2 cellular contexts compared by ENCODE assay signal in the genomic region with DNA sequence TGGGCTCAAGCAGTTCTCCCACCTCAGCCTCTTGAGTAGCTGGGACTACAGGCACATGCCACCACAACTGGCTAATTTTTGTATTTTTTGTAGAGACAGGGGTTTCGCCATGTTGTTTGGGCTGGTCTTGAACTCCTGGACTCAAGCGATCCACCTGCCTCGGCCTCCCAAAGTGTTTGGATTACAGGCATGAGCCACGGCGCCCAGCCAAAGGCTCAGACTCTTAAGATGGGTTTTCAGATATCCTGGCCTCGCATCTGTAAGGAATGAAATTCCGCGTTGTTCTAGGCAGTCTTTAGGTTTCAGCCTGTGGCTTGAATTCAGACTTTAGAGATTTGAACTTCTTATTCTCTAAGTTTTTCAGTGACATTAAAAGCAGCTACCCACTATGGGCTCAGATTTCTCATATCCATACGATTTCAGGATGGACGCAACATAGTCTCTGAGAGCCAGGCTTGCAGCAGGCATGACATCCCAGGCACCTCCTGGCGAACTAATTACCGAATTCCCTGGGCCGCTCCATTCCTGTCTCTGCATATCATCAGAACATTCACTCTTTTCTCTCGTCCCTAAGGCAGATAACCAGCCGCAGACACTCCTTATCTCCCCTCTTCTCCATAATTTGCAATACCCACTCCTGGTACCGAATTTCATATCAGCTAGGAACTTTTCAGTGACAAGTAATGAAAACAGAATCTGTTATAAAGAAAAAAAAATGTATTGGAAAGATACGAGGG.
TF ChIP-seq lines count a peak whose summit lies in the region.

No MANE protein-coding gene starts in this region.

TF ChIP-seq in SK-N-SH, 30 proteins besides CTCF, POLR2A, EP300 and RAD21 (continued from another document and continues in another):
- TF ChIP-seq, protein P1, sequence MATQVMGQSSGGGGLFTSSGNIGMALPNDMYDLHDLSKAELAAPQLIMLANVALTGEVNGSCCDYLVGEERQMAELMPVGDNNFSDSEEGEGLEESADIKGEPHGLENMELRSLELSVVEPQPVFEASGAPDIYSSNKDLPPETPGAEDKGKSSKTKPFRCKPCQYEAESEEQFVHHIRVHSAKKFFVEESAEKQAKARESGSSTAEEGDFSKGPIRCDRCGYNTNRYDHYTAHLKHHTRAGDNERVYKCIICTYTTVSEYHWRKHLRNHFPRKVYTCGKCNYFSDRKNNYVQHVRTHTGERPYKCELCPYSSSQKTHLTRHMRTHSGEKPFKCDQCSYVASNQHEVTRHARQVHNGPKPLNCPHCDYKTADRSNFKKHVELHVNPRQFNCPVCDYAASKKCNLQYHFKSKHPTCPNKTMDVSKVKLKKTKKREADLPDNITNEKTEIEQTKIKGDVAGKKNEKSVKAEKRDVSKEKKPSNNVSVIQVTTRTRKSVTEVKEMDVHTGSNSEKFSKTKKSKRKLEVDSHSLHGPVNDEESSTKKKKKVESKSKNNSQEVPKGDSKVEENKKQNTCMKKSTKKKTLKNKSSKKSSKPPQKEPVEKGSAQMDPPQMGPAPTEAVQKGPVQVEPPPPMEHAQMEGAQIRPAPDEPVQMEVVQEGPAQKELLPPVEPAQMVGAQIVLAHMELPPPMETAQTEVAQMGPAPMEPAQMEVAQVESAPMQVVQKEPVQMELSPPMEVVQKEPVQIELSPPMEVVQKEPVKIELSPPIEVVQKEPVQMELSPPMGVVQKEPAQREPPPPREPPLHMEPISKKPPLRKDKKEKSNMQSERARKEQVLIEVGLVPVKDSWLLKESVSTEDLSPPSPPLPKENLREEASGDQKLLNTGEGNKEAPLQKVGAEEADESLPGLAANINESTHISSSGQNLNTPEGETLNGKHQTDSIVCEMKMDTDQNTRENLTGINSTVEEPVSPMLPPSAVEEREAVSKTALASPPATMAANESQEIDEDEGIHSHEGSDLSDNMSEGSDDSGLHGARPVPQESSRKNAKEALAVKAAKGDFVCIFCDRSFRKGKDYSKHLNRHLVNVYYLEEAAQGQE (IDR thresholded peaks at IDR 0.05; ENCODE audit: low read depth, low read length), result no peak
- no peak for TF ChIP-seq TEAD4 (IDR thresholded peaks at IDR 0.05; ENCODE audit: borderline replicate concordance, insufficient read depth)
- TF ChIP-seq GABPA (IDR thresholded peaks at IDR 0.05; ENCODE audit: low read depth), result no peak
- TF ChIP-seq, protein P2, sequence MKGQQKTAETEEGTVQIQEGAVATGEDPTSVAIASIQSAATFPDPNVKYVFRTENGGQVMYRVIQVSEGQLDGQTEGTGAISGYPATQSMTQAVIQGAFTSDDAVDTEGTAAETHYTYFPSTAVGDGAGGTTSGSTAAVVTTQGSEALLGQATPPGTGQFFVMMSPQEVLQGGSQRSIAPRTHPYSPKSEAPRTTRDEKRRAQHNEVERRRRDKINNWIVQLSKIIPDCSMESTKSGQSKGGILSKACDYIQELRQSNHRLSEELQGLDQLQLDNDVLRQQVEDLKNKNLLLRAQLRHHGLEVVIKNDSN (IDR thresholded peaks at IDR 0.05; ENCODE audit: borderline replicate concordance, low read depth), result no peak
- TF ChIP-seq SMC3 (IDR thresholded peaks at IDR 0.05; ENCODE audit: low read depth, low read length), result no peak
- peak; percentile 8 for TF ChIP-seq CHD2 (IDR thresholded peaks at IDR 0.05; ENCODE audit: low read length, partially characterized antibody)
- TF ChIP-seq YY1 (IDR thresholded peaks at IDR 0.05; ENCODE audit: low read depth), result no peak
- no peak for TF ChIP-seq RXRA (IDR thresholded peaks at IDR 0.05; ENCODE audit: borderline replicate concordance, low read depth)
- TF ChIP-seq MEF2A (IDR thresholded peaks at IDR 0.05; ENCODE audit: borderline replicate concordance, low read depth), result no peak
- TF ChIP-seq TCF12 (IDR thresholded peaks at IDR 0.05), result no peak
- no peak for TF ChIP-seq TAF1 (IDR thresholded peaks at IDR 0.05; ENCODE audit: borderline replicate concordance, low read depth, low read length)
- TF ChIP-seq EZH2phosphoT487 (IDR thresholded peaks at IDR 0.05; ENCODE audit: borderline replicate concordance, low read depth), result no peak
- TF ChIP-seq, protein P3, sequence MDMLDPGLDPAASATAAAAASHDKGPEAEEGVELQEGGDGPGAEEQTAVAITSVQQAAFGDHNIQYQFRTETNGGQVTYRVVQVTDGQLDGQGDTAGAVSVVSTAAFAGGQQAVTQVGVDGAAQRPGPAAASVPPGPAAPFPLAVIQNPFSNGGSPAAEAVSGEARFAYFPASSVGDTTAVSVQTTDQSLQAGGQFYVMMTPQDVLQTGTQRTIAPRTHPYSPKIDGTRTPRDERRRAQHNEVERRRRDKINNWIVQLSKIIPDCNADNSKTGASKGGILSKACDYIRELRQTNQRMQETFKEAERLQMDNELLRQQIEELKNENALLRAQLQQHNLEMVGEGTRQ (IDR thresholded peaks at IDR 0.05; ENCODE audit: borderline replicate concordance, low read depth, low read length), result no peak
- TF ChIP-seq, protein P4, sequence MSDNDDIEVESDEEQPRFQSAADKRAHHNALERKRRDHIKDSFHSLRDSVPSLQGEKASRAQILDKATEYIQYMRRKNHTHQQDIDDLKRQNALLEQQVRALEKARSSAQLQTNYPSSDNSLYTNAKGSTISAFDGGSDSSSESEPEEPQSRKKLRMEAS (IDR thresholded peaks at IDR 0.05; ENCODE audit: low read depth), result no peak
- no peak for TF ChIP-seq FOXM1 (IDR thresholded peaks at IDR 0.05; ENCODE audit: low read depth)
- TF ChIP-seq, protein P5, sequence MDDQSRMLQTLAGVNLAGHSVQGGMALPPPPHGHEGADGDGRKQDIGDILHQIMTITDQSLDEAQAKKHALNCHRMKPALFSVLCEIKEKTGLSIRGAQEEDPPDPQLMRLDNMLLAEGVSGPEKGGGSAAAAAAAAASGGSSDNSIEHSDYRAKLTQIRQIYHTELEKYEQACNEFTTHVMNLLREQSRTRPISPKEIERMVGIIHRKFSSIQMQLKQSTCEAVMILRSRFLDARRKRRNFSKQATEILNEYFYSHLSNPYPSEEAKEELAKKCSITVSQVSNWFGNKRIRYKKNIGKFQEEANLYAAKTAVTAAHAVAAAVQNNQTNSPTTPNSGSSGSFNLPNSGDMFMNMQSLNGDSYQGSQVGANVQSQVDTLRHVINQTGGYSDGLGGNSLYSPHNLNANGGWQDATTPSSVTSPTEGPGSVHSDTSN (IDR thresholded peaks at IDR 0.05), result no peak
- no peak for TF ChIP-seq NRF1 (IDR thresholded peaks at IDR 0.05; ENCODE audit: low read depth, low read length)
- TF ChIP-seq MXI1 (IDR thresholded peaks at IDR 0.05; ENCODE audit: low read depth, low read length), result no peak
- TF ChIP-seq, protein P6, sequence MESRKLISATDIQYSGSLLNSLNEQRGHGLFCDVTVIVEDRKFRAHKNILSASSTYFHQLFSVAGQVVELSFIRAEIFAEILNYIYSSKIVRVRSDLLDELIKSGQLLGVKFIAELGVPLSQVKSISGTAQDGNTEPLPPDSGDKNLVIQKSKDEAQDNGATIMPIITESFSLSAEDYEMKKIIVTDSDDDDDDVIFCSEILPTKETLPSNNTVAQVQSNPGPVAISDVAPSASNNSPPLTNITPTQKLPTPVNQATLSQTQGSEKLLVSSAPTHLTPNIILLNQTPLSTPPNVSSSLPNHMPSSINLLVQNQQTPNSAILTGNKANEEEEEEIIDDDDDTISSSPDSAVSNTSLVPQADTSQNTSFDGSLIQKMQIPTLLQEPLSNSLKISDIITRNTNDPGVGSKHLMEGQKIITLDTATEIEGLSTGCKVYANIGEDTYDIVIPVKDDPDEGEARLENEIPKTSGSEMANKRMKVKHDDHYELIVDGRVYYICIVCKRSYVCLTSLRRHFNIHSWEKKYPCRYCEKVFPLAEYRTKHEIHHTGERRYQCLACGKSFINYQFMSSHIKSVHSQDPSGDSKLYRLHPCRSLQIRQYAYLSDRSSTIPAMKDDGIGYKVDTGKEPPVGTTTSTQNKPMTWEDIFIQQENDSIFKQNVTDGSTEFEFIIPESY (IDR thresholded peaks at IDR 0.05; ENCODE audit: borderline replicate concordance, low read depth), result no peak
- TF ChIP-seq RFX5 (IDR thresholded peaks at IDR 0.05; ENCODE audit: low read length), result no peak

TF ChIP-seq in SK-N-SH treated with all-trans-retinoic acid at 6 μM for 48 hours, 23 proteins besides CTCF, POLR2A, EP300 and RAD21 (continued from another document):
- TF ChIP-seq, protein P7, sequence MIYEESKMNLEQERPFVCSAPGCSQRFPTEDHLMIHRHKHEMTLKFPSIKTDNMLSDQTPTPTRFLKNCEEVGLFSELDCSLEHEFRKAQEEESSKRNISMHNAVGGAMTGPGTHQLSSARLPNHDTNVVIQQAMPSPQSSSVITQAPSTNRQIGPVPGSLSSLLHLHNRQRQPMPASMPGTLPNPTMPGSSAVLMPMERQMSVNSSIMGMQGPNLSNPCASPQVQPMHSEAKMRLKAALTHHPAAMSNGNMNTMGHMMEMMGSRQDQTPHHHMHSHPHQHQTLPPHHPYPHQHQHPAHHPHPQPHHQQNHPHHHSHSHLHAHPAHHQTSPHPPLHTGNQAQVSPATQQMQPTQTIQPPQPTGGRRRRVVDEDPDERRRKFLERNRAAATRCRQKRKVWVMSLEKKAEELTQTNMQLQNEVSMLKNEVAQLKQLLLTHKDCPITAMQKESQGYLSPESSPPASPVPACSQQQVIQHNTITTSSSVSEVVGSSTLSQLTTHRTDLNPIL (CRISPR knock-in tag; IDR thresholded peaks at IDR 0.05; ENCODE audit: low read depth), result no peak
- TF ChIP-seq ZC3H10 (CRISPR knock-in tag; IDR thresholded peaks at IDR 0.05) (no peak), PPARA (CRISPR knock-in tag; IDR thresholded peaks at IDR 0.05; ENCODE audit: borderline replicate concordance) (no peak), ZNF565 (CRISPR knock-in tag; conservative IDR thresholded peaks at IDR 0.05; ENCODE audit: low read depth) (no peak), ISL1 (CRISPR knock-in tag; IDR thresholded peaks at IDR 0.05) (no peak), ZNF8 (CRISPR knock-in tag; IDR thresholded peaks at IDR 0.05) (no peak), RARB (CRISPR knock-in tag; IDR thresholded peaks at IDR 0.05) (no peak), ZFP30 (CRISPR knock-in tag; IDR thresholded peaks at IDR 0.05) (no peak), TCF4 (CRISPR knock-in tag; IDR thresholded peaks at IDR 0.05; ENCODE audit: borderline replicate concordance) (no peak), CSDC2 (CRISPR knock-in tag; IDR thresholded peaks at IDR 0.05) (no peak), OSR1 (CRISPR knock-in tag; IDR thresholded peaks at IDR 0.05) (no peak), ESRRG (CRISPR knock-in tag; IDR thresholded peaks at IDR 0.05) (no peak)
- TF ChIP-seq, protein P8, sequence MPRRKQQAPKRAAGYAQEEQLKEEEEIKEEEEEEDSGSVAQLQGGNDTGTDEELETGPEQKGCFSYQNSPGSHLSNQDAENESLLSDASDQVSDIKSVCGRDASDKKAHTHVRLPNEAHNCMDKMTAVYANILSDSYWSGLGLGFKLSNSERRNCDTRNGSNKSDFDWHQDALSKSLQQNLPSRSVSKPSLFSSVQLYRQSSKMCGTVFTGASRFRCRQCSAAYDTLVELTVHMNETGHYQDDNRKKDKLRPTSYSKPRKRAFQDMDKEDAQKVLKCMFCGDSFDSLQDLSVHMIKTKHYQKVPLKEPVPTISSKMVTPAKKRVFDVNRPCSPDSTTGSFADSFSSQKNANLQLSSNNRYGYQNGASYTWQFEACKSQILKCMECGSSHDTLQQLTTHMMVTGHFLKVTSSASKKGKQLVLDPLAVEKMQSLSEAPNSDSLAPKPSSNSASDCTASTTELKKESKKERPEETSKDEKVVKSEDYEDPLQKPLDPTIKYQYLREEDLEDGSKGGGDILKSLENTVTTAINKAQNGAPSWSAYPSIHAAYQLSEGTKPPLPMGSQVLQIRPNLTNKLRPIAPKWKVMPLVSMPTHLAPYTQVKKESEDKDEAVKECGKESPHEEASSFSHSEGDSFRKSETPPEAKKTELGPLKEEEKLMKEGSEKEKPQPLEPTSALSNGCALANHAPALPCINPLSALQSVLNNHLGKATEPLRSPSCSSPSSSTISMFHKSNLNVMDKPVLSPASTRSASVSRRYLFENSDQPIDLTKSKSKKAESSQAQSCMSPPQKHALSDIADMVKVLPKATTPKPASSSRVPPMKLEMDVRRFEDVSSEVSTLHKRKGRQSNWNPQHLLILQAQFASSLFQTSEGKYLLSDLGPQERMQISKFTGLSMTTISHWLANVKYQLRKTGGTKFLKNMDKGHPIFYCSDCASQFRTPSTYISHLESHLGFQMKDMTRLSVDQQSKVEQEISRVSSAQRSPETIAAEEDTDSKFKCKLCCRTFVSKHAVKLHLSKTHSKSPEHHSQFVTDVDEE (CRISPR knock-in tag; IDR thresholded peaks at IDR 0.05), result no peak
- TF ChIP-seq, protein P9, sequence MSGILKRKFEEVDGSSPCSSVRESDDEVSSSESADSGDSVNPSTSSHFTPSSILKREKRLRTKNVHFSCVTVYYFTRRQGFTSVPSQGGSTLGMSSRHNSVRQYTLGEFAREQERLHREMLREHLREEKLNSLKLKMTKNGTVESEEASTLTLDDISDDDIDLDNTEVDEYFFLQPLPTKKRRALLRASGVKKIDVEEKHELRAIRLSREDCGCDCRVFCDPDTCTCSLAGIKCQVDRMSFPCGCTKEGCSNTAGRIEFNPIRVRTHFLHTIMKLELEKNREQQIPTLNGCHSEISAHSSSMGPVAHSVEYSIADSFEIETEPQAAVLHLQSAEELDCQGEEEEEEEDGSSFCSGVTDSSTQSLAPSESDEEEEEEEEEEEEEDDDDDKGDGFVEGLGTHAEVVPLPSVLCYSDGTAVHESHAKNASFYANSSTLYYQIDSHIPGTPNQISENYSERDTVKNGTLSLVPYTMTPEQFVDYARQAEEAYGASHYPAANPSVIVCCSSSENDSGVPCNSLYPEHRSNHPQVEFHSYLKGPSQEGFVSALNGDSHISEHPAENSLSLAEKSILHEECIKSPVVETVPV (CRISPR knock-in tag; IDR thresholded peaks at IDR 0.05), result no peak
TF ChIP-seq in SK-N-SH treated with all-trans-retinoic acid at 6 μM for 48 hours: peak in this region for 0.
